ENCODE assay signal across 11 cellular contexts in the genomic region with DNA sequence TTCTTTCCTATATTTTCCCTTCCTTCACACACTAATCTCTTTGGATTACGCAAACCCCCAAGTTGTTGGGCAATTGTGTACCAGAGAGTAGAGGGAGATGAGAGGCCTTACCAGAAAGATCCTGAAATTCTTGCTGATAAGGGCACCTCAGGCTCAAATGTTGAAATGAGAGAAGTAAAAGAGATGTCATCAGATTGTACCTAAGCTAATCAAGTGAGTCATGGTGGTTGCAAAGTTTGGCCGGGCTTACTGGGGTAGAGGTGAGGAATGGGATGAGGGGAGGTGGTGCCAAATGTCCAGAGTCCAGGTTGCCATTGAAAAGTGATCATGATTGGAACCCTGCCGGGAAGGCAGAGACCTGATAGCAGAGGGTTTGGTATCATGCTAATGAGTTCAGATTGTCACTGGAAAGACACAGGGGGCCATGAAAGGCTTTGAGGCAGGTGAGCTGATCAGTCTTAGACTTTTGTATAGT. TPM values are rescaled to one million over a fixed set of nuclear protein-coding genes. Genes with fewer than 3 reads are reported as not detected.
A peak's percentile ranks its signal among the peaks of the same experiment; 100 is the strongest.
DNase-seq lines count a peak whose midpoint lies in the region; ATAC-seq and TF ChIP-seq lines count a peak whose summit lies in the region.
"Had no signal": no experiment of that assay in that cellular context is flagged by ENCODE, and none has a peak within 500 bp of the region (broad histone marks: within the 10 kb centered on the region; RNA-seq: fewer than 3 reads in every experiment).

No MANE protein-coding gene starts in this region.

- peak; percentile 44 to 76 for ATAC-seq in left cardiac atrium
- ATAC-seq in right lobe of liver: peak; percentile 71 to 83 (median 75)
- no peak for ATAC-seq in aorta (ENCODE audit: low FRiP score)
- ATAC-seq in HG02885 (IDR thresholded peaks at IDR 0.05; ENCODE audit: poor library complexity, unreplicated experiment): no peak
- ATAC-seq: Panc1 had no signal

- H3K4me3 ChIP-seq in left ventricle myocardium inferior: no peak overlapping the region
- H3K4me3 ChIP-seq in brain microvascular endothelial cell (ENCODE audit: low read depth, low read length): no peak overlapping the region
- H3K4me3 ChIP-seq in right lobe of liver: no peak overlapping the region
- no peak overlapping the region for H3K4me3 ChIP-seq in aorta (ENCODE audit: low read length in 2 of 2)

- intact Hi-C loops in left cardiac atrium (cut with DNase I) (no loop called here), left ventricle myocardium inferior (cut with micrococcal nuclease) (no loop called here), right lobe of liver (cut with DNase I) (no loop called here), aorta (cut with DNase I) (no loop called here)

- DNase-seq in left cardiac atrium: no peak
- DNase-seq in left ventricle myocardium inferior: no peak
- DNase-seq in brain microvascular endothelial cell: peak; percentile 42
- peak; percentile 79 to 94 (median 87) for DNase-seq in right lobe of liver
- peak in 1 of 2 donors; percentile 31 for DNase-seq in aorta
- DNase-seq in HT-29 (ENCODE audit: low spot score): no peak
- no peak for DNase-seq in GM20000 (ENCODE audit: low spot score)
- DNase-seq: AML-193, NCI-H1105 had no signal

- H3K27me3 ChIP-seq in left ventricle myocardium inferior (ENCODE audit: low read depth): no peaks in the 10 kb centered on the region
- no peaks in the 10 kb centered on the region for H3K27me3 ChIP-seq in brain microvascular endothelial cell (replicated peaks)
- no peaks in the 10 kb centered on the region for H3K27me3 ChIP-seq in right lobe of liver
- no peaks in the 10 kb centered on the region for H3K27me3 ChIP-seq in aorta (ENCODE audit: control insufficient read depth in 1 of 2, insufficient read depth in 2 of 2, low read length in 1 of 2)

- H3K27ac ChIP-seq in left ventricle myocardium inferior (replicated peaks): no peak overlapping the region
- no peak overlapping the region for H3K27ac ChIP-seq in brain microvascular endothelial cell
- peak overlapping the region; percentile 77 to 100 (median 97) for H3K27ac ChIP-seq in right lobe of liver
- peak overlapping the region; percentile 23 to 83 for H3K27ac ChIP-seq in aorta (ENCODE audit: low read depth in 1 of 2, low read length in 2 of 2)

- peaks cover 24% of the 10 kb centered on the region for H3K4me1 ChIP-seq in left ventricle myocardium inferior
- peaks cover 0 to 41% (median 18%) of the 10 kb centered on the region in 4 donors for H3K4me1 ChIP-seq in right lobe of liver
- peaks cover 0 to 9% of the 10 kb centered on the region in 2 donors for H3K4me1 ChIP-seq in aorta (ENCODE audit: control insufficient read depth in 1 of 2, insufficient read depth in 2 of 2, low read length in 2 of 2)

- TF ChIP-seq POLR2A in right lobe of liver (IDR thresholded peaks at IDR 0.05): peak; percentile 79

- H3K9me3 ChIP-seq in left ventricle myocardium inferior (replicated peaks) (no peaks in the 10 kb centered on the region), right lobe of liver (no peaks in the 10 kb centered on the region), aorta (ENCODE audit: control insufficient read depth, low read length) (no peaks in the 10 kb centered on the region)

- H3K36me3 ChIP-seq in left ventricle myocardium inferior: no peaks in the 10 kb centered on the region
- H3K36me3 ChIP-seq in brain microvascular endothelial cell (replicated peaks): no peaks in the 10 kb centered on the region
- no peaks in the 10 kb centered on the region for H3K36me3 ChIP-seq in right lobe of liver
- H3K36me3 ChIP-seq in aorta (ENCODE audit: control insufficient read depth in 1 of 2, insufficient read depth in 2 of 2, low read length in 1 of 2): no peaks in the 10 kb centered on the region

- no peak for TF ChIP-seq CTCF in left ventricle myocardium inferior (IDR thresholded peaks at IDR 0.05; ENCODE audit: borderline replicate concordance)
- no peak for TF ChIP-seq CTCF in brain microvascular endothelial cell (IDR thresholded peaks at IDR 0.05; ENCODE audit: low read depth, low read length, missing control alignments)
- no peak for TF ChIP-seq CTCF in right lobe of liver (IDR thresholded peaks at IDR 0.05)
- no peak for TF ChIP-seq CTCF in GM20000 (IDR thresholded peaks at IDR 0.05; ENCODE audit: extremely low read depth, missing control alignments)

- WGBS in right lobe of liver (ENCODE audit: insufficient coverage, low coverage, low lambda C conversion rate, missing lambda C conversion rate): 24% methylated on average over 3 of the region's 3 CpGs
- 90 to 92% methylated on average over 3 of the region's 3 CpGs for WGBS in aorta, 2 donors

- in situ Hi-C loops in brain microvascular endothelial cell (cut with HindIII; ENCODE audit: low pct_ligation_motif_present, low sequenced_read_pairs): no loop called here

RNA-seq across cellular contexts. Expression of a gene that starts 43.1 kb away (rescaled TPM):
- total RNA-seq in left cardiac atrium (not detected), left ventricle myocardium inferior (not detected), right lobe of liver (not detected), aorta (not detected)
- polyA plus RNA-seq in aorta: under 1 TPM in 1 of 2 donors, not detected in 1; 0.56 TPM
- not detected in 2 replicates for total RNA-seq in HT-29 (2014; rRNA removed; shearing (Covaris generic))

Comparison
In these comparisons a context has a peak if more than half of its experiments do, and no peak if none do; other contexts are left out.
1. ATAC-seq: peak in left cardiac atrium (2 of 2) and right lobe of liver (4 of 4); none in aorta (single experiment) and HG02885 (single experiment).
2. DNase-seq: peak in brain microvascular endothelial cell (single experiment) and right lobe of liver (3 of 3); none in left cardiac atrium (single experiment), left ventricle myocardium inferior (single experiment), HT-29 (single experiment) and GM20000 (single experiment).
3. H3K27ac ChIP-seq: peak in right lobe of liver (3 of 3) and aorta (2 of 2); none in left ventricle myocardium inferior (single experiment) and brain microvascular endothelial cell (single experiment).